In the genomic region with DNA sequence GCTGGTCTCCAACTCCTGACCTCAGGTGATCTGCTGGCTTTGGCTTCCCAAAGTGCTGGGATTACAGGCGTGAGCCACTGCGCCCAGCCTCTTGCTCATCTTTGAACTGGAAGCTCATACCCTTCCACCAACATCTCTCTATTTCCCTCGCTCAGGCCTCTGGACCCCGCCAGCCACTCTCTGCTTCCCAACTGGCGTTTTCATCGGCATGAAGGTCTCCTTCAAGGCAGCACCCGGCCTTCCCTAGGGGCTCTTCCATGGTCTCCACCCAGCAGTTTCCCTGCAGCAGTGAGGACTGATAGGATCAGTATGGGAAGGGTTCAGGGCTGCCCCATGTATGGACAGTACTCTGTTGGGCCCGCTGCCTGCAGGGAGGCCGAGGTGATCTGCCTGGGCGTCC, we compare ENCODE assay signal across 22 cellular contexts.
DNase-seq lines count a peak whose midpoint lies in the region; ATAC-seq, FAIRE-seq and TF ChIP-seq lines count a peak whose summit lies in the region.
"Had no signal": no experiment of that assay in that cellular context is flagged by ENCODE, and none has a peak within 500 bp of the region (broad histone marks: within the 10 kb centered on the region; RNA-seq: fewer than 3 reads in every experiment).

No MANE protein-coding gene starts in this region.

- intact Hi-C loops in right lobe of liver (cut with DNase I) = no loop called here
- intact Hi-C loops in HepG2 (cut with micrococcal nuclease; ENCODE audit: unreplicated experiment) = no loop called here
- intact Hi-C loops in sciatic nerve (cut with DNase I) = no loop called here

- ATAC-seq in right lobe of liver = no peak
- ATAC-seq in HepG2 = no peak
- ATAC-seq in sciatic nerve = no peak
- ATAC-seq in GM21528 (IDR thresholded peaks at IDR 0.05; ENCODE audit: low FRiP score, unreplicated experiment) = no peak
- ATAC-seq: K562 had no signal

- no peak for TF ChIP-seq RAD21 in HepG2 (CRISPR knock-in tag; IDR thresholded peaks at IDR 0.05)

- no peak for TF ChIP-seq CTCF in right lobe of liver (IDR thresholded peaks at IDR 0.05)
- TF ChIP-seq CTCF in HepG2 (CRISPR knock-in tag; IDR thresholded peaks at IDR 0.05) = no peak

- 98% methylated on average over 9 of the region's 10 CpGs for WGBS in right lobe of liver (ENCODE audit: insufficient coverage, low coverage, low lambda C conversion rate, missing lambda C conversion rate)
- WGBS in HepG2 (ENCODE audit: low lambda C conversion rate) = 70% methylated on average over 10 of the region's 10 CpGs

- POLR2A ChIA-PET in HepG2 (lab: Yijun Ruan, JAX) = no interaction called here

- H3K9me3 ChIP-seq in right lobe of liver (no peaks in the 10 kb centered on the region), HepG2 (ENCODE audit: low read length) (no peaks in the 10 kb centered on the region)
- H3K9me3 ChIP-seq: MG63, SJSA1 had no signal

- H3K27me3 ChIP-seq in right lobe of liver (no peaks in the 10 kb centered on the region), HepG2 (ENCODE audit: control insufficient read depth in 1 of 2, insufficient read depth in 2 of 2, low read length in 2 of 2) (no peaks in the 10 kb centered on the region; a peak in 2 of 5 replicates)
- H3K27me3 ChIP-seq: MG63, SJSA1 had no signal

- no peak for TF ChIP-seq EP300 in HepG2 (IDR thresholded peaks at IDR 0.05; ENCODE audit: low read depth in 2 of 2, low read length in 2 of 2)
- no peak for TF ChIP-seq EP300 in HepG2 (CRISPR knock-in tag; IDR thresholded peaks at IDR 0.05; ENCODE audit: borderline replicate concordance)

- BruUV-seq in HepG2 (replicated peaks; lab: Mats Ljungman, UMichigan) = no TSS peak

- no peaks in the 10 kb centered on the region for H3K79me2 ChIP-seq in HepG2 (ENCODE audit: insufficient read depth, low read length)

- CTCF ChIA-PET in HepG2 (lab: Yijun Ruan, JAX; ENCODE audit: low intra/inter-chr PET ratio, low total read pairs) = no interaction called here

- H3K4me1 ChIP-seq in right lobe of liver (no peaks in the 10 kb centered on the region), HepG2 (ENCODE audit: insufficient read depth, low read length) (peaks cover 34% of the 10 kb centered on the region)

- H3K9ac ChIP-seq in HepG2 (ENCODE audit: insufficient read depth, low read depth, low read length) = no peak overlapping the region
- H3K9ac ChIP-seq: GM23248 had no signal

- H4K20me1 ChIP-seq in HepG2 (ENCODE audit: insufficient read depth, low read length) = no peaks in the 10 kb centered on the region

- H3K4me3 ChIP-seq in right lobe of liver (no peak overlapping the region), HepG2 (replicated peaks in 1 of 3; ENCODE audit: insufficient read depth in 1 of 3, low read depth in 2 of 3, low read length in 3 of 3) (no peak overlapping the region)
- H3K4me3 ChIP-seq: GM23248, K562, MG63, SJSA1 had no signal

- peak in 2 of 3 donors; percentile 12 to 25 for DNase-seq in right lobe of liver
- no peak for DNase-seq in HepG2 (ENCODE audit: low spot score)
- DNase-seq in islet precursor cell = peak; percentile 25
- DNase-seq in sciatic nerve (ENCODE audit: low spot score) = peak; percentile 34
- DNase-seq in NCI-H1436 (lab: John Stamatoyannopoulos, UW) = no peak
- no peak for DNase-seq in activated CD4-positive, alpha-beta T cell treated with anti-CD3 and anti-CD28 coated beads for 4 hours
- DNase-seq: CD4-positive, alpha-beta T cell; COR-L47; GM23248; HCEC 1CT; MG63; NCI-H1417; NCI-H187 treated with DMSO at 0.1 percent for 48 hours; NCI-H2107; NCI-H446 treated with DMSO at 0.1 percent for 48 hours; NCI-H526 treated with DMSO at 0.1 percent for 48 hours; OCI-M1 had no signal

- no peak for TF ChIP-seq POLR2A in right lobe of liver (IDR thresholded peaks at IDR 0.05)
- no peak for TF ChIP-seq POLR2A in HepG2 (IDR thresholded peaks at IDR 0.05; ENCODE audit: insufficient read depth in 1 of 2, low read depth in 2 of 2, low read length in 2 of 2)

- H3K27ac ChIP-seq in right lobe of liver (no peak overlapping the region), HepG2 (ENCODE audit: extremely low read length, insufficient read depth, low read length) (no peak overlapping the region)
- H3K27ac ChIP-seq: GM23248, SJSA1 had no signal

- in situ Hi-C loops in HepG2 (cut with HindIII; ENCODE audit: extremely low pct_ligation_motif_present, low pct_unique_long_range_greater_than_20kb) = no loop called here

- H3K36me3 ChIP-seq in right lobe of liver = no peaks in the 10 kb centered on the region
- H3K36me3 ChIP-seq in HepG2 (replicated peaks in 1 of 2; ENCODE audit: control insufficient read depth in 1 of 2, insufficient read depth in 2 of 2, low read length in 2 of 2) = no peaks in the 10 kb centered on the region
- H3K36me3 ChIP-seq: MG63 had no signal

- no peak for FAIRE-seq in HepG2 (lab: Jason Lieb, UNC)
- FAIRE-seq: GM12892, K562, RCC 7860 had no signal

- no peak overlapping the region for H2AFZ ChIP-seq in HepG2 (ENCODE audit: low read length)
- H2AFZ ChIP-seq: GM23248 had no signal

- no peak overlapping the region for H3K4me2 ChIP-seq in HepG2 (ENCODE audit: low read depth, low read length)

TF ChIP-seq in HepG2, 621 proteins besides CTCF, POLR2A, EP300 and RAD21:
- TF ChIP-seq MATR3 (CRISPR knock-in tag; IDR thresholded peaks at IDR 0.05) (no peak), MXD4 (CRISPR knock-in tag; IDR thresholded peaks at IDR 0.05) (no peak), CENPT (CRISPR knock-in tag; IDR thresholded peaks at IDR 0.05; ENCODE audit: low read depth) (no peak), ZSCAN31 (CRISPR knock-in tag; IDR thresholded peaks at IDR 0.05; ENCODE audit: low read depth) (no peak), GTF3A (CRISPR knock-in tag; conservative IDR thresholded peaks at IDR 0.05) (no peak)
- TF ChIP-seq, protein P1, sequence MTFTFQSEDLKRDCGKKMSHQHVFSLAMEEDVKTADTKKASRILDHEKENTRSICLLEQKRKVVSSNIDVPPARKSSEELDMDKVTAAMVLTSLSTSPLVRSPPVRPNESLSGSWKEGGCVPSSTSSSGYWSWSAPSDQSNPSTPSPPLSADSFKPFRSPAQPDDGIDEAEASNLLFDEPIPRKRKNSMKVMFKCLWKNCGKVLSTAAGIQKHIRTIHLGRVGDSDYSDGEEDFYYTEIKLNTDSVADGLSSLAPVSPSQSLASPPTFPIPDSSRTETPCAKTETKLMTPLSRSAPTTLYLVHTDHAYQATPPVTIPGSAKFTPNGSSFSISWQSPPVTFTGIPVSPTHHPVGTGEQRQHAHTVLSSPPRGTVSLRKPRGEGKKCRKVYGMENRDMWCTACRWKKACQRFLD (CRISPR knock-in tag; IDR thresholded peaks at IDR 0.05; ENCODE audit: borderline replicate concordance) = no peak
TF ChIP-seq in HepG2: peak in this region for 0.

Comparison
In these comparisons a context has a peak if more than half of its experiments do, and no peak if none do; other contexts are left out.
1. DNase-seq: peak in right lobe of liver (2 of 3), islet precursor cell (single experiment) and sciatic nerve (single experiment); none in HepG2 (single experiment), NCI-H1436 (single experiment) and activated CD4-positive, alpha-beta T cell treated with anti-CD3 and anti-CD28 coated beads for 4 hours (0 of 2).